7 cellular contexts compared by ENCODE assay signal in genomic region chr13:90027409-90027808, GRCh38.
"Had no signal": no experiment of that assay in that cellular context is flagged by ENCODE, and none has a peak within 500 bp of the region (broad histone marks: within the 10 kb centered on the region; RNA-seq: fewer than 3 reads in every experiment).

No MANE protein-coding gene starts in this region.

- H3K9ac ChIP-seq: KMS-11 had no signal

- DNase-seq: IMR-90, KBM-7, KG1 had no signal

- H3K4me2 ChIP-seq: KMS-11 had no signal

- H3K27ac ChIP-seq: HL-60, KMS-11 had no signal

- FAIRE-seq: HepG2, HTR-8/SVneo had no signal

- ATAC-seq: HepG2 had no signal
